8 cellular contexts compared by ENCODE assay signal in genomic region chr16:67013238-67013822, GRCh38. TPM values are rescaled to one million over a fixed set of nuclear protein-coding genes. Genes with fewer than 3 reads are reported as not detected.
DNase-seq lines count a peak whose midpoint lies in the region; ATAC-seq and TF ChIP-seq lines count a peak whose summit lies in the region.

No MANE protein-coding gene starts in this region.

- intact Hi-C loops in esophagus squamous epithelium (cut with DNase I), result loop anchor here (10.0 kb wide), 1 partner anchor 141 kb away; the partner anchor contains the start of genes B3GNT9, FBXL8 and TRADD

- ATAC-seq in HG02610 (IDR thresholded peaks at IDR 0.05; ENCODE audit: unreplicated experiment) (no peak), GM21360 (IDR thresholded peaks at IDR 0.05; ENCODE audit: unreplicated experiment) (no peak)

- H3F3A ChIP-seq in DOHH2 (ENCODE audit: control insufficient read depth, insufficient read depth), result peaks cover 3% of the 10 kb centered on the region; the same call in 1 of the 2 replicates

- no peaks in the 10 kb centered on the region for H3K79me2 ChIP-seq in DOHH2 (ENCODE audit: control insufficient read depth, low read length)

- DNase-seq in NCI-H82 (lab: John Stamatoyannopoulos, UW), result peak; percentile 87
- no peak for DNase-seq in esophagus squamous epithelium (lab: John Stamatoyannopoulos, UW)
- DNase-seq in pons (ENCODE audit: low spot score), result peak; percentile 38
- DNase-seq in NCI-H2029 treated with DMSO at 0.1 percent for 48 hours (lab: John Stamatoyannopoulos, UW), result no peak
- no peak for DNase-seq in EL

- TF ChIP-seq CTCF in DOHH2 (IDR thresholded peaks at IDR 0.05; ENCODE audit: low read depth, low read length, poor library complexity, severe bottlenecking), result no peak
- no peak for TF ChIP-seq CTCF in esophagus squamous epithelium (IDR thresholded peaks at IDR 0.05)

- H3K4me3 ChIP-seq in DOHH2 (ENCODE audit: low read length) (peak overlapping the region; percentile 64), esophagus squamous epithelium (peak overlapping the region; percentile 39 to 78 (median 56))

- no peak for TF ChIP-seq POLR2A in esophagus squamous epithelium (IDR thresholded peaks at IDR 0.05)

- peak overlapping the region; percentile 68 for H3K4me2 ChIP-seq in DOHH2 (ENCODE audit: low read length)

- H3K9me3 ChIP-seq in DOHH2 (ENCODE audit: control insufficient read depth, insufficient read depth, low read length), result no peaks in the 10 kb centered on the region
- no peaks in the 10 kb centered on the region for H3K9me3 ChIP-seq in esophagus squamous epithelium

- H3K36me3 ChIP-seq in DOHH2 (ENCODE audit: control insufficient read depth, low read length) (no peaks in the 10 kb centered on the region), esophagus squamous epithelium (no peaks in the 10 kb centered on the region)

- H4K20me1 ChIP-seq in DOHH2 (ENCODE audit: control insufficient read depth, insufficient read depth, low read depth, low read length), result no peaks in the 10 kb centered on the region

- H3K27ac ChIP-seq in DOHH2 (ENCODE audit: low read depth, low read length), result no peak overlapping the region
- H3K27ac ChIP-seq in esophagus squamous epithelium, result peak overlapping the region; percentile 17 to 77 (median 60)

- 0 to 25% methylated on average over 2 to 4 of the region's 21 CpGs for WGBS in esophagus squamous epithelium, 2 donors

- no peaks in the 10 kb centered on the region for H3K9me2 ChIP-seq in DOHH2 (replicated peaks; ENCODE audit: control insufficient read depth, low read length)

- H3K4me1 ChIP-seq in DOHH2 (ENCODE audit: control insufficient read depth, low read length), result peaks cover 24% of the 10 kb centered on the region
- peaks cover 10 to 28% (median 13%) of the 10 kb centered on the region in 3 donors for H3K4me1 ChIP-seq in esophagus squamous epithelium

- H3K27me3 ChIP-seq in DOHH2 (ENCODE audit: control insufficient read depth, low read length) (peaks cover 14% of the 10 kb centered on the region), esophagus squamous epithelium (peaks cover 0 to 20% (median 0%) of the 10 kb centered on the region in 4 donors)

RNA-seq across cellular contexts. Expression of gene CBFB, which starts 15.6 kb away (rescaled TPM):
- total RNA-seq in esophagus squamous epithelium, result 10 to 100 TPM; 26.0 to 59.3 (median 41.9) TPM

RNA-seq across cellular contexts. Expression of gene CES4A, which starts 24.9 kb away (rescaled TPM):
- total RNA-seq in esophagus squamous epithelium, result 1 to 10 TPM; 4.8 to 9.6 (median 6.4) TPM

RNA-seq across cellular contexts. Expression of gene CES3, which starts 52.3 kb away (rescaled TPM):
- 1 to 10 TPM; 1.5 to 7.1 (median 3.6) TPM for total RNA-seq in esophagus squamous epithelium

Comparison
In these comparisons a context has a peak if more than half of its experiments do, and no peak if none do; other contexts are left out.
1. DNase-seq: peak in NCI-H82 (single experiment) and pons (single experiment); none in esophagus squamous epithelium (single experiment), NCI-H2029 treated with DMSO at 0.1 percent for 48 hours (single experiment) and EL (single experiment).